Comparison of ENCODE assay signal across 8 cellular contexts in genomic region chr19:11096210-11096841, GRCh38. TPM values are rescaled to one million over a fixed set of nuclear protein-coding genes. Genes with fewer than 3 reads are reported as not detected.
DNase-seq lines count a peak whose midpoint lies in the region; ATAC-seq and TF ChIP-seq lines count a peak whose summit lies in the region.

No MANE protein-coding gene starts in this region.

- H3K4me1 Mint-ChIP-seq in WTC11 = peaks cover 42% of the 10 kb centered on the region

- H3K9me3 Mint-ChIP-seq in WTC11 = no peaks in the 10 kb centered on the region

- no peak for TF ChIP-seq POLR2A in prostate gland (IDR thresholded peaks at IDR 0.05)

- POLR2A ChIA-PET in WTC11 (lab: Charles Lee) = no interaction called here

- TF ChIP-seq CTCF in WTC11 (IDR thresholded peaks at IDR 0.05) (no peak), prostate gland (IDR thresholded peaks at IDR 0.05) (no peak)

- CTCF ChIA-PET in WTC11 (lab: Charles Lee) = interaction anchor here (1.7 to 3.8 kb wide), 2 partner anchors 30 to 61 kb away, joined by 10 to 22 read pairs; no protein-coding TSS in a partner anchor

- H3K4me3 Mint-ChIP-seq in WTC11 = no peak overlapping the region

- no peaks in the 10 kb centered on the region for H3K27me3 Mint-ChIP-seq in WTC11 (ENCODE audit: low read depth)

- DNase-seq in WTC11 (ENCODE audit: low spot score) (no peak), epithelial cell of prostate (ENCODE audit: low read depth, low spot score) (no peak), prostate gland (ENCODE audit: low spot score) (no peak), iPS-NIHi11 (ENCODE audit: low spot score) (no peak), activated gamma-delta T cell (lab: John Stamatoyannopoulos, UW) (no peak), NCI-H1092 treated with DMSO at 0.1 percent for 48 hours (lab: John Stamatoyannopoulos, UW) (no peak)

- WGBS in prostate gland = 65% methylated on average over 10 of the region's 10 CpGs

- H3K27ac ChIP-seq in epithelial cell of prostate = peak overlapping the region; percentile 100
- H3K27ac ChIP-seq in prostate gland = peak overlapping the region; percentile 98 to 99

- no peaks in the 10 kb centered on the region for H3K27me3 ChIP-seq in prostate gland (replicated peaks; ENCODE audit: insufficient read depth)

- H3K9me3 ChIP-seq in prostate gland = no peaks in the 10 kb centered on the region

- ATAC-seq in GM18498 (IDR thresholded peaks at IDR 0.05; ENCODE audit: unreplicated experiment) (peak; percentile 52), HG02938 (IDR thresholded peaks at IDR 0.05; ENCODE audit: unreplicated experiment) (peak; percentile 49), WTC11 (no peak)

- H3K27ac Mint-ChIP-seq in WTC11 = peak overlapping the region; percentile 90

- intact Hi-C loops in prostate gland (cut with DNase I) = loop anchor here (10.0 kb wide), 1 partner anchor 62 kb away; no protein-coding TSS in a partner anchor

- no peaks in the 10 kb centered on the region for H3K36me3 ChIP-seq in prostate gland

- no peak overlapping the region for H3K4me3 ChIP-seq in prostate gland

- peaks cover 2% of the 10 kb centered on the region for H3K4me1 ChIP-seq in prostate gland (replicated peaks)

- H3K36me3 Mint-ChIP-seq in WTC11 = peaks cover 67% of the 10 kb centered on the region

TF ChIP-seq in WTC11, 78 proteins besides CTCF, POLR2A, EP300 and RAD21:
- TF ChIP-seq NFATC4 (CRISPR knock-in tag; IDR thresholded peaks at IDR 0.05) = no peak
- TF ChIP-seq RELA (CRISPR knock-in tag; IDR thresholded peaks at IDR 0.05; ENCODE audit: borderline replicate concordance) = no peak
- no peak for TF ChIP-seq ZNF121 (CRISPR knock-in tag; IDR thresholded peaks at IDR 0.05)
- no peak for TF ChIP-seq STAT6 (CRISPR knock-in tag; conservative IDR thresholded peaks at IDR 0.05; ENCODE audit: low read depth)
- TF ChIP-seq ESRRA (CRISPR knock-in tag; IDR thresholded peaks at IDR 0.05; ENCODE audit: borderline replicate concordance) = no peak

RNA-seq across cellular contexts. Expression of gene LDLR, which starts 7.1 kb away (rescaled TPM):
- total RNA-seq in WTC11 (2021) (93.5 to 98.9 TPM (median 97.8 TPM) in 3 replicates), prostate gland (10 to 100 TPM; 17.4 to 41.5 TPM)

RNA-seq across cellular contexts. Expression of gene SPC24, which starts 59.3 kb away (rescaled TPM):
- total RNA-seq in WTC11 (2021) = 52.0 to 62.2 TPM (median 58.3 TPM) in 3 replicates
- 1 to 10 TPM in 1 of 2 donors, under 1 TPM in 1; 0.73 to 5.0 TPM for total RNA-seq in prostate gland
